Comparison of ENCODE assay signal across 7 cellular contexts in genomic region chr17:65180276-65180675, GRCh38. TPM values are rescaled to one million over a fixed set of nuclear protein-coding genes. Genes with fewer than 3 reads are reported as not detected.
DNase-seq lines count a peak whose midpoint lies in the region; ATAC-seq, FAIRE-seq and TF ChIP-seq lines count a peak whose summit lies in the region.
"Not testable (repeated sequence)": the region's sequence is repeated elsewhere in the genome, so short reads cannot be mapped to it uniquely, and the experiment has no call there.

No MANE protein-coding gene starts in this region.

- intact Hi-C loops in activated CD4-positive, alpha-beta T cell treated with anti-CD3 and anti-CD28 coated beads, Interleukin-2, amount 10 ng/mL, durations not matched to agents 24 days and 14 days (cut with micrococcal nuclease): loop anchor here (2.0 to 5.0 kb wide), 4 partner anchors 19 to 205 kb away; partner anchors contain the start of gene RGS9
- intact Hi-C loops in activated T-helper 1 cell treated with anti-CD3 and anti-CD28 coated beads, Interleukin-12 subunit alpha, Interleukin-12 subunit beta, Interleukin-2, Interleukin-4 antibody, amounts not matched to agents 30 ng/mL and 10 ng/mL and 1 ng/mL, durations not matched to agents 14 hours and 24 hours and 36 hours (cut with micrococcal nuclease): loop anchor here (2.0 to 5.0 kb wide), 4 partner anchors 49 to 193 kb away; no protein-coding TSS in a partner anchor

- not testable (repeated sequence) for FAIRE-seq in astrocyte (lab: Jason Lieb, UNC)

- H3K4me2 ChIP-seq in DND-41 (ENCODE audit: insufficient read depth, low read length): peak overlapping the region; percentile 53
- H3K4me2 ChIP-seq in OCI-LY3 (ENCODE audit: low read length): peak overlapping the region; percentile 65
- not testable (repeated sequence) for H3K4me2 ChIP-seq in astrocyte (ENCODE audit: low read length)

- H3K9ac ChIP-seq in DND-41 (ENCODE audit: low read depth, low read length) (peak overlapping the region; percentile 50), OCI-LY3 (ENCODE audit: low read length) (peak overlapping the region; percentile 47)
- not testable (repeated sequence) for H3K9ac ChIP-seq in astrocyte (ENCODE audit: low read length)

- H4K20me1 ChIP-seq in DND-41 (ENCODE audit: insufficient read depth, low read length); OCI-LY3 (ENCODE audit: insufficient read depth, low read length); astrocyte (ENCODE audit: insufficient read depth, low read length): not testable (repeated sequence)

- peaks cover 73% of the 10 kb centered on the region for H3K4me1 Mint-ChIP-seq in activated CD4-positive, alpha-beta T cell treated with anti-CD3 and anti-CD28 coated beads, Interleukin-2, amount 10 ng/mL, durations not matched to agents 24 days and 14 days
- H3K4me1 Mint-ChIP-seq in activated T-helper 1 cell treated with anti-CD3 and anti-CD28 coated beads, Interleukin-12 subunit alpha, Interleukin-12 subunit beta, Interleukin-2, Interleukin-4 antibody, amounts not matched to agents 30 ng/mL and 10 ng/mL and 1 ng/mL, durations not matched to agents 14 hours and 24 hours and 36 hours (ENCODE audit: low read depth): peaks cover 82% of the 10 kb centered on the region
- H3K4me1 Mint-ChIP-seq in astrocyte (ENCODE audit: low read depth, unreplicated experiment) (peaks cover 53% of the 10 kb centered on the region), immature natural killer cell (peaks cover 75 to 77% of the 10 kb centered on the region in 2 donors), osteocyte (ENCODE audit: unreplicated experiment) (peaks cover 51% of the 10 kb centered on the region)

- peaks cover 59% of the 10 kb centered on the region for H3K4me1 ChIP-seq in DND-41 (ENCODE audit: insufficient read depth, low read length)
- peaks cover 78% of the 10 kb centered on the region for H3K4me1 ChIP-seq in OCI-LY3 (ENCODE audit: low read length)
- H3K4me1 ChIP-seq in astrocyte (ENCODE audit: insufficient read depth, low read length): peaks cover 16% of the 10 kb centered on the region

- H3K27me3 ChIP-seq in DND-41 (ENCODE audit: insufficient read depth, low read length, poor library complexity); OCI-LY3 (ENCODE audit: low read depth, low read length); astrocyte (ENCODE audit: insufficient read depth, low read length): not testable (repeated sequence)

- H2AFZ ChIP-seq in DND-41 (ENCODE audit: low read depth, low read length): peak overlapping the region; percentile 50
- not testable (repeated sequence) for H2AFZ ChIP-seq in OCI-LY3 (ENCODE audit: low read depth, low read length); astrocyte (ENCODE audit: low read depth, low read length)

- not testable (repeated sequence) for TF ChIP-seq CTCF in DND-41 (IDR thresholded peaks at IDR 0.05; ENCODE audit: borderline replicate concordance, extremely low read depth, low read length, poor library complexity, severe bottlenecking); OCI-LY3 (IDR thresholded peaks at IDR 0.05; ENCODE audit: low read depth, low read length); astrocyte (IDR thresholded peaks at IDR 0.05; ENCODE audit: insufficient read depth, low read depth, low read length); osteocyte (IDR thresholded peaks at IDR 0.05)

- not testable (repeated sequence) for H3K36me3 ChIP-seq in DND-41 (ENCODE audit: insufficient read depth, low read length); OCI-LY3 (replicated peaks; ENCODE audit: low read depth, low read length); astrocyte (ENCODE audit: insufficient read depth, low read length)

- H3K27ac Mint-ChIP-seq in activated CD4-positive, alpha-beta T cell treated with anti-CD3 and anti-CD28 coated beads, Interleukin-2, amount 10 ng/mL, durations not matched to agents 24 days and 14 days: peak overlapping the region; percentile 87
- peak overlapping the region; percentile 78 for H3K27ac Mint-ChIP-seq in activated T-helper 1 cell treated with anti-CD3 and anti-CD28 coated beads, Interleukin-12 subunit alpha, Interleukin-12 subunit beta, Interleukin-2, Interleukin-4 antibody, amounts not matched to agents 30 ng/mL and 10 ng/mL and 1 ng/mL, durations not matched to agents 14 hours and 24 hours and 36 hours
- H3K27ac Mint-ChIP-seq in astrocyte (ENCODE audit: unreplicated experiment) (peak overlapping the region; percentile 81), immature natural killer cell (peak overlapping the region; percentile 90 to 96 (median 93)), osteocyte (ENCODE audit: unreplicated experiment) (peak overlapping the region; percentile 81)

- ATAC-seq in DND-41 (ENCODE audit: insufficient read depth, low read depth): peak; percentile 4; the same call in 1 of the 3 replicates

- not testable (repeated sequence) for H3K27me3 Mint-ChIP-seq in activated CD4-positive, alpha-beta T cell treated with anti-CD3 and anti-CD28 coated beads, Interleukin-2, amount 10 ng/mL, durations not matched to agents 24 days and 14 days; activated T-helper 1 cell treated with anti-CD3 and anti-CD28 coated beads, Interleukin-12 subunit alpha, Interleukin-12 subunit beta, Interleukin-2, Interleukin-4 antibody, amounts not matched to agents 30 ng/mL and 10 ng/mL and 1 ng/mL, durations not matched to agents 14 hours and 24 hours and 36 hours (ENCODE audit: insufficient read depth); astrocyte (ENCODE audit: low read depth, unreplicated experiment); osteocyte (ENCODE audit: unreplicated experiment)
- peaks cover 3 to 13% (median 7%) of the 10 kb centered on the region in 3 donors for H3K27me3 Mint-ChIP-seq in immature natural killer cell (ENCODE audit: low read depth in 3 of 3)

- H3K9me3 ChIP-seq in DND-41 (ENCODE audit: insufficient read depth, low read length, severe bottlenecking); OCI-LY3 (ENCODE audit: insufficient read depth, low read length); astrocyte (ENCODE audit: insufficient read depth, low read depth, low read length): not testable (repeated sequence)

- H3K36me3 Mint-ChIP-seq in activated CD4-positive, alpha-beta T cell treated with anti-CD3 and anti-CD28 coated beads, Interleukin-2, amount 10 ng/mL, durations not matched to agents 24 days and 14 days (ENCODE audit: low read depth); astrocyte (ENCODE audit: low read depth, unreplicated experiment); osteocyte (ENCODE audit: unreplicated experiment): not testable (repeated sequence)
- peaks cover 11% of the 10 kb centered on the region for H3K36me3 Mint-ChIP-seq in activated T-helper 1 cell treated with anti-CD3 and anti-CD28 coated beads, Interleukin-12 subunit alpha, Interleukin-12 subunit beta, Interleukin-2, Interleukin-4 antibody, amounts not matched to agents 30 ng/mL and 10 ng/mL and 1 ng/mL, durations not matched to agents 14 hours and 24 hours and 36 hours (ENCODE audit: low read depth)
- peaks cover 10 to 18% (median 15%) of the 10 kb centered on the region in 3 donors for H3K36me3 Mint-ChIP-seq in immature natural killer cell

- not testable (repeated sequence) for H3K79me2 ChIP-seq in DND-41 (ENCODE audit: insufficient read depth, low read length); OCI-LY3 (ENCODE audit: low read length); astrocyte (ENCODE audit: insufficient read depth, low read length)

- DNase-seq in DND-41; activated CD4-positive, alpha-beta T cell treated with anti-CD3 and anti-CD28 coated beads, Interleukin-2, amount 10 ng/mL, durations not matched to agents 24 days and 14 days; activated T-helper 1 cell treated with anti-CD3 and anti-CD28 coated beads, Interleukin-12 subunit alpha, Interleukin-12 subunit beta, Interleukin-2, Interleukin-4 antibody, amounts not matched to agents 30 ng/mL and 10 ng/mL and 1 ng/mL, durations not matched to agents 14 hours and 24 hours and 36 hours (ENCODE audit: low spot score); astrocyte (ENCODE audit: low read depth); immature natural killer cell; osteocyte (ENCODE audit: extremely low spot score, unreplicated experiment): not testable (repeated sequence)

- peak overlapping the region in 1 of 2 experiments; percentile 36; a peak in 2 of 4 replicates for H3K4me3 ChIP-seq in DND-41 (ENCODE audit: low read depth in 1 of 2, low read length in 2 of 2)
- H3K4me3 ChIP-seq in OCI-LY3 (ENCODE audit: low read length); astrocyte (ENCODE audit: insufficient read depth, low read depth, low read length): not testable (repeated sequence)

- H3K9me3 Mint-ChIP-seq in activated CD4-positive, alpha-beta T cell treated with anti-CD3 and anti-CD28 coated beads, Interleukin-2, amount 10 ng/mL, durations not matched to agents 24 days and 14 days: peaks cover 15% of the 10 kb centered on the region
- H3K9me3 Mint-ChIP-seq in activated T-helper 1 cell treated with anti-CD3 and anti-CD28 coated beads, Interleukin-12 subunit alpha, Interleukin-12 subunit beta, Interleukin-2, Interleukin-4 antibody, amounts not matched to agents 30 ng/mL and 10 ng/mL and 1 ng/mL, durations not matched to agents 14 hours and 24 hours and 36 hours: peaks cover 12% of the 10 kb centered on the region
- not testable (repeated sequence) for H3K9me3 Mint-ChIP-seq in astrocyte (ENCODE audit: unreplicated experiment); immature natural killer cell; osteocyte (ENCODE audit: unreplicated experiment)

- peak overlapping the region; percentile 54 for H3K4me3 Mint-ChIP-seq in activated CD4-positive, alpha-beta T cell treated with anti-CD3 and anti-CD28 coated beads, Interleukin-2, amount 10 ng/mL, durations not matched to agents 24 days and 14 days
- H3K4me3 Mint-ChIP-seq in activated T-helper 1 cell treated with anti-CD3 and anti-CD28 coated beads, Interleukin-12 subunit alpha, Interleukin-12 subunit beta, Interleukin-2, Interleukin-4 antibody, amounts not matched to agents 30 ng/mL and 10 ng/mL and 1 ng/mL, durations not matched to agents 14 hours and 24 hours and 36 hours: peak overlapping the region; percentile 31
- H3K4me3 Mint-ChIP-seq in astrocyte (ENCODE audit: unreplicated experiment); osteocyte (ENCODE audit: unreplicated experiment): not testable (repeated sequence)
- peak overlapping the region; percentile 66 to 85 (median 75) for H3K4me3 Mint-ChIP-seq in immature natural killer cell

- peak overlapping the region; percentile 95 for H3K27ac ChIP-seq in DND-41 (ENCODE audit: low read length)
- H3K27ac ChIP-seq in OCI-LY3 (ENCODE audit: low read length): peak overlapping the region; percentile 98
- not testable (repeated sequence) for H3K27ac ChIP-seq in astrocyte (ENCODE audit: low read depth, low read length)

RNA-seq across cellular contexts. Expression of gene RGS9, which starts 43.1 kb away (rescaled TPM):
- 2.2 and 3.1 TPM in 2 replicates for total RNA-seq in activated CD4-positive, alpha-beta T cell treated with anti-CD3 and anti-CD28 coated beads, Interleukin-2, amount 10 ng/mL, durations not matched to agents 24 days and 14 days
- total RNA-seq in activated T-helper 1 cell treated with anti-CD3 and anti-CD28 coated beads, Interleukin-12 subunit alpha, Interleukin-12 subunit beta, Interleukin-2, Interleukin-4 antibody, amounts not matched to agents 30 ng/mL and 10 ng/mL and 1 ng/mL, durations not matched to agents 14 hours and 24 hours and 36 hours: 1.1 and 1.8 TPM in 2 replicates
- 8.6 and 9.4 TPM in 2 replicates for total RNA-seq in astrocyte
- polyA plus RNA-seq in immature natural killer cell: 10 to 100 TPM; 16.9 to 30.3 (median 17.5) TPM
- total RNA-seq in osteocyte: 4.0 and 6.5 TPM in 2 replicates
